12 cellular contexts compared by ENCODE assay signal in the genomic region with DNA sequence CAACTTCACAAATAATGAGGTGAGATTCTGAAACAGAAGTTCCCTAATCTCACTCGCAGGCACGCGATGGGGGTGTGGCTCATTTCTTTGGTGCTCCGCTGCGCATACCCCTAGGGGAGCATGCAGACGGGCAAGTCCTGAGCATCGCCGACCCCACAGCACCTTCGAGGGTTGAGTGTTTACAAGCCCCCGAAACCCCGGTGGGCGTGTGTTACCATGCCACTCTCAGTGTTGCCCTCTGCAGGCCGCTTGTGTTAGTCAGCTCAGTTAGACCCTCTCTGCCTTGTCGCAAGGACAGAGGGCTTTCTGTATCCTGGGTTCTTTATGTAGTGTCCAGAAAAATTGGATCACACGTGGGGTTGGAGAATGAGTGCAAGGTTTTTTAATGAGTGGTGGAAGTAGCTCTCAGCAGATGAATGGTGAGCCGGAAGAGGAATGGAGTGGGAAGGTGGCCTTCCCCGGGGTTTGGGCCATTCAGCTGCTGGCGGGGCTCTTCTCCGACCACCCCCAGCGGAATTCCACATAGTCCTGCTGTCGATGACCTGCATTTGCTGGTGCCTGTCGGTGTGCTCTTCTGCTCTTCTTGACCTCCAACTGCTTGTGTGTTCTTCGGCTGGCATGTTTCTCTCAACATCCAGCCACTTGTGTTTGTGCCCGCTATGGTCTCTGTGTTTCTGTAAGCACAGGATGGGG.
DNase-seq lines count a peak whose midpoint lies in the region; TF ChIP-seq lines count a peak whose summit lies in the region.
"Had no signal": no experiment of that assay in that cellular context is flagged by ENCODE, and none has a peak within 500 bp of the region (broad histone marks: within the 10 kb centered on the region; RNA-seq: fewer than 3 reads in every experiment).

No MANE protein-coding gene starts in this region.

- peaks cover 4% of the 10 kb centered on the region for H3K27me3 Mint-ChIP-seq in activated naive CD4-positive, alpha-beta T cell treated with anti-CD3 and anti-CD28 coated beads for 36 hours (ENCODE audit: low read depth)

- peak; percentile 7 for DNase-seq in activated naive CD4-positive, alpha-beta T cell treated with anti-CD3 and anti-CD28 coated beads for 36 hours
- DNase-seq in activated naive CD4-positive, alpha-beta T cell treated with Interleukin-2 at 50 U/mL for 16 hours = no peak
- peak; percentile 18 for DNase-seq in MG63
- peak; percentile 8 for DNase-seq in cerebellar cortex (ENCODE audit: low spot score)
- DNase-seq in testis = peak; percentile 46
- DNase-seq in effector CD8-positive, alpha-beta T cell (lab: John Stamatoyannopoulos, UW) = no peak
- DNase-seq in NCI-H146 (lab: John Stamatoyannopoulos, UW) = no peak
- no peak for DNase-seq in NCI-H446 treated with DMSO at 0.1 percent for 48 hours (lab: John Stamatoyannopoulos, UW)
- DNase-seq: GM23248; NCI-H345; stimulated activated CD4-positive, alpha-beta T cell treated with anti-CD3 and anti-CD28 coated beads, Interleukin-4, amount 100 ng/mL, for 4 hours had no signal

- H3K27ac Mint-ChIP-seq in activated naive CD4-positive, alpha-beta T cell treated with anti-CD3 and anti-CD28 coated beads for 36 hours = no peak overlapping the region
- H3K27ac Mint-ChIP-seq: CD14-positive monocyte had no signal

- no peak for TF ChIP-seq POLR2A in testis (IDR thresholded peaks at IDR 0.05)

- TF ChIP-seq CTCF in testis (IDR thresholded peaks at IDR 0.05) = no peak

- WGBS in testis, 2 donors = 28 to 39% methylated on average over 24 of the region's 24 CpGs

- no peak overlapping the region for H3K27ac ChIP-seq in testis
- H3K27ac ChIP-seq: GM23248 had no signal

- no peak overlapping the region for H3K4me3 Mint-ChIP-seq in activated naive CD4-positive, alpha-beta T cell treated with anti-CD3 and anti-CD28 coated beads for 36 hours
- H3K4me3 Mint-ChIP-seq: CD14-positive monocyte had no signal

- H3K36me3 Mint-ChIP-seq in activated naive CD4-positive, alpha-beta T cell treated with anti-CD3 and anti-CD28 coated beads for 36 hours (ENCODE audit: low read depth) = no peaks in the 10 kb centered on the region
- H3K36me3 Mint-ChIP-seq: CD14-positive monocyte had no signal

- H3K9me3 ChIP-seq in MG63 (no peaks in the 10 kb centered on the region), testis (no peaks in the 10 kb centered on the region)

- H3K4me3 ChIP-seq in MG63 = 0 out of 2 replicates have a peak overlapping the region, but pooled peaks have one; percentile 12
- H3K4me3 ChIP-seq in testis = peak overlapping the region in 1 of 2 donors; percentile 29
- H3K4me3 ChIP-seq: GM23248 had no signal

- H3K4me1 ChIP-seq in testis = no peaks in the 10 kb centered on the region

- CTCF ChIA-PET in activated naive CD4-positive, alpha-beta T cell treated with anti-CD3 and anti-CD28 coated beads for 36 hours (lab: Charles Lee) = no interaction called here

- H3K27me3 ChIP-seq in MG63 (no peaks in the 10 kb centered on the region), testis (no peaks in the 10 kb centered on the region)

- peaks cover 8% of the 10 kb centered on the region for H3K9me3 Mint-ChIP-seq in activated naive CD4-positive, alpha-beta T cell treated with anti-CD3 and anti-CD28 coated beads for 36 hours

- intact Hi-C loops in activated naive CD4-positive, alpha-beta T cell treated with anti-CD3 and anti-CD28 coated beads for 36 hours (cut with micrococcal nuclease) = no loop called here
- intact Hi-C loops in testis (cut with DNase I; ENCODE audit: low total_unique reads) = no loop called here

- peaks cover 2% of the 10 kb centered on the region for H3K4me1 Mint-ChIP-seq in activated naive CD4-positive, alpha-beta T cell treated with anti-CD3 and anti-CD28 coated beads for 36 hours (ENCODE audit: low read depth)
- H3K4me1 Mint-ChIP-seq: CD14-positive monocyte had no signal

- H3K36me3 ChIP-seq in MG63 (no peaks in the 10 kb centered on the region), testis (ENCODE audit: low read depth, missing control alignments) (no peaks in the 10 kb centered on the region)

Comparison
In these comparisons a context has a peak if more than half of its experiments do, and no peak if none do; other contexts are left out.
1. DNase-seq: peak in activated naive CD4-positive, alpha-beta T cell treated with anti-CD3 and anti-CD28 coated beads for 36 hours (single experiment), MG63 (single experiment), cerebellar cortex (single experiment) and testis (single experiment); none in activated naive CD4-positive, alpha-beta T cell treated with Interleukin-2 at 50 U/mL for 16 hours (single experiment), effector CD8-positive, alpha-beta T cell (single experiment), NCI-H146 (single experiment) and NCI-H446 treated with DMSO at 0.1 percent for 48 hours (single experiment).